Comparison of ENCODE assay signal across 8 cellular contexts in the genomic region with DNA sequence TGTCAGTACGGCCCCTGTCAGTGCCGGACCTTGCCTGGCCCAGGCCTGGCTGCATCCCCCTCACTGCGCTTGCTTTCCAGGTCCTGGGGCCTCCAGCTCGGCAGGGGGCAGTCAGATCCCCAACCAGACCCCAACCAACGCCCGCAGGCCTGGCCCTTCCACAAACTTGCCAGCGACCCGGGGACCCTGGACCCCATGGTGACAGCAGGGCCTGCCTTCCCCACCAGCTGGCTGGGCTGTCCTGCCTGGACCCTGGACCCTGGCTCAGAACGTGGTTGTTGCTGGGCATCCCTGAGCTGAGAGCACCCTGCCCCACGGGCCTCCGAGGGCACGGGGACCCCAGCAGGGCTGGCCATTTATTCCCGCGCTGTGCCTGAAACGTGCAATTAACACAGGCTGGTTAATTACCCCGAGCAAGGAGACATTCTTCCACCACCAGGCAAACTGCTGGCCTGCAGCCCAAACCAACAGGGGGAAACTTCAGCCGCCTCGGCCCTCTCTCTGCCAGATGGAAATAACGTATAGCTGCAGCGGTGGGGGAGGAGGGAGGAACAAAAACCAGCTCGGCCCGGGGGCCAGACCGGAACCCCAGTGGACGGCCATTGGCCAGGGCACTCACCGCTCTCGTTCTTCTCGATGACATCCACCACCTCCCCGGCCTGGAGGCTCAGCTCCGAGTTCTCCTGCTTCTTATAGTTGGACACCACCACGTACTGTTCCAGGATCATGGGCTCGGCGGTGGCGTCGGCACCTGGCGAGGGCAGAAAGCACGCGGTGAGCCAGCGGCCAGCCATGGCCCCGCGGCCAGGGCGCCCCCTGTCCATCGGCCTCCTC.
DNase-seq lines count a peak whose midpoint lies in the region; ATAC-seq and FAIRE-seq lines count a peak whose summit lies in the region.

No MANE protein-coding gene starts in this region.

- H3K4me3 ChIP-seq in effector memory CD4-positive, alpha-beta T cell (ENCODE audit: insufficient read depth, low read depth, low read length, poor library complexity, severe bottlenecking) = peak overlapping the region; percentile 81

- no peaks in the 10 kb centered on the region for H3K36me3 Mint-ChIP-seq in naive B cell

- no peaks in the 10 kb centered on the region for H3K27me3 Mint-ChIP-seq in naive B cell

- H3K27ac Mint-ChIP-seq in naive B cell = peak overlapping the region; percentile 87 to 94 (median 92)

- DNase-seq in activated CD4-positive, CD25-positive, alpha-beta regulatory T cell treated with anti-CD3 and anti-CD28 coated beads, Interleukin-2, amount 50 U/mL, for 72 hours = no peak
- DNase-seq in RCC 7860 (ENCODE audit: low spot score) (peak; percentile 32), naive B cell (no peak), NCI-H524 (lab: John Stamatoyannopoulos, UW) (no peak)
- no peak for DNase-seq in effector memory CD4-positive, alpha-beta T cell

- H3K27ac ChIP-seq in effector memory CD4-positive, alpha-beta T cell (ENCODE audit: insufficient read depth, low read length, poor library complexity, severe bottlenecking) = peak overlapping the region; percentile 68

- H3K27me3 ChIP-seq in effector memory CD4-positive, alpha-beta T cell (replicated peaks; ENCODE audit: control insufficient read depth, insufficient read depth, low read length, poor library complexity, severe bottlenecking) = no peaks in the 10 kb centered on the region

- no peak for FAIRE-seq in RCC 7860 (lab: Jason Lieb, UNC)

- H3K9me3 ChIP-seq in effector memory CD4-positive, alpha-beta T cell (ENCODE audit: control insufficient read depth, low read length) = no peaks in the 10 kb centered on the region

- peaks cover 7 to 27% (median 15%) of the 10 kb centered on the region in 3 donors for H3K4me1 Mint-ChIP-seq in naive B cell

- H3K4me1 ChIP-seq in effector memory CD4-positive, alpha-beta T cell (ENCODE audit: control insufficient read depth, insufficient read depth, low read length, poor library complexity, severe bottlenecking) = peaks cover 16% of the 10 kb centered on the region

- ATAC-seq in activated CD4-positive, CD25-positive, alpha-beta regulatory T cell treated with anti-CD3 and anti-CD28 coated beads, Interleukin-2, amount 50 U/mL, for 24 hours = peak; percentile 4 to 21
- ATAC-seq in HG02763 (IDR thresholded peaks at IDR 0.05; ENCODE audit: unreplicated experiment) (peak; percentile 15), naive B cell (ENCODE audit: low read depth in 2 of 2) (peak in 1 of 2 donors; percentile 4), HG02840 (IDR thresholded peaks at IDR 0.05; ENCODE audit: low FRiP score, unreplicated experiment) (no peak)

- H3K9me3 Mint-ChIP-seq in naive B cell = peaks cover 0 to 3% (median 0%) of the 10 kb centered on the region in 7 donors

- peak overlapping the region; percentile 83 to 95 (median 90) for H3K4me3 Mint-ChIP-seq in naive B cell

- no peaks in the 10 kb centered on the region for H3K36me3 ChIP-seq in effector memory CD4-positive, alpha-beta T cell (ENCODE audit: control insufficient read depth, insufficient read depth, low read length)
